In the genomic region with DNA sequence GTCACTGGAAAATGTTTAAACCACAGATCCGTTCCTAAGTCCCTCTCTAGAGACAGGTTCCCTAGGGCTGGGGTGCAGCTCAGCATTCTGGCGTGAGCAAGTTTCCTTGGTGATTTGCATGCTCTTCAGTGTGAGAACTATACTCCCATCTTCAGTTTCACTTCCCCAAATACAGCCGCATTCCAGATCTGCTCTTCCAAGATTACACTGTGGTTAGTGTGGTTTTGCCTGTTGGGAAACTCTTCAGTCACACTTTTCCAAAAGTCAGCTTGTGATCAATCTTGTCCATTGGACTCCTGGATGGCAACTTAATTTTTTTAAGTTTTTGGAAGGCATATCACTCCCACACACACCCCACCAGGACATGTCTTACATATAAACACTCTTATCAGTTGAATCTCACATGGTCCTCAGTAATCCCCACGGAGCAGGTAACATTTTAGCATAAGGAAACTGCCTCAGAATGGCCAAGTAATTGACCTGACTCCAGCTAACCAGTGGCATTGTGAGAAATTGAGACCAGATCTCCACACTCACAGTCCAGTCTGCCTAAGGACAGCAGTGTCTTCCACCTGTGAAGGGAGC, we compare ENCODE assay signal across 8 cellular contexts. TPM values are rescaled to one million over a fixed set of nuclear protein-coding genes. Genes with fewer than 3 reads are reported as not detected.
DNase-seq lines count a peak whose midpoint lies in the region; ATAC-seq, FAIRE-seq and TF ChIP-seq lines count a peak whose summit lies in the region.

No MANE protein-coding gene starts in this region.

- H3K27ac ChIP-seq in ACC112 (ENCODE audit: low read depth, low read length) = 0 out of 2 replicates have a peak overlapping the region, but pooled peaks have one; percentile 11

- H3K4me1 Mint-ChIP-seq in activated CD4-positive, alpha-beta T cell treated with anti-CD3 and anti-CD28 coated beads, Interleukin-2, amount 10 ng/mL, durations not matched to agents 7 days and 5 days = no peaks in the 10 kb centered on the region

- H3K27me3 ChIP-seq in ACC112 (ENCODE audit: insufficient read depth, low read length) (no peaks in the 10 kb centered on the region), bronchial epithelial cell (ENCODE audit: control insufficient read depth, insufficient read depth, low read length) (no peaks in the 10 kb centered on the region)

- H3K79me2 ChIP-seq in ACC112 (ENCODE audit: control insufficient read depth, insufficient read depth, low read length, unreplicated experiment) = no peaks in the 10 kb centered on the region

- CTCF ChIA-PET in activated CD4-positive, alpha-beta T cell treated with anti-CD3 and anti-CD28 coated beads, Interleukin-2, amount 10 ng/mL, durations not matched to agents 7 days and 5 days (lab: Charles Lee) = interaction anchor here (1.0 to 1.1 kb wide), 2 partner anchors 27 to 74 kb away, joined by 3 read pairs; no protein-coding TSS in a partner anchor

- H3K4me3 ChIP-seq in ACC112 (ENCODE audit: low read depth, low read length) (no peak overlapping the region), bronchial epithelial cell (ENCODE audit: low read depth, low read length) (no peak overlapping the region)

- no peaks in the 10 kb centered on the region for H3K27me3 Mint-ChIP-seq in activated CD4-positive, alpha-beta T cell treated with anti-CD3 and anti-CD28 coated beads, Interleukin-2, amount 10 ng/mL, durations not matched to agents 7 days and 5 days

- peak; percentile 86 for ATAC-seq in GM19043 (IDR thresholded peaks at IDR 0.05; ENCODE audit: low read depth, unreplicated experiment)
- ATAC-seq in HG03442 (IDR thresholded peaks at IDR 0.05; ENCODE audit: unreplicated experiment) = peak; percentile 65

- no peak overlapping the region for H3K27ac Mint-ChIP-seq in activated CD4-positive, alpha-beta T cell treated with anti-CD3 and anti-CD28 coated beads, Interleukin-2, amount 10 ng/mL, durations not matched to agents 7 days and 5 days

- DNase-seq in bronchial epithelial cell (ENCODE audit: low read depth) = peak; percentile 17
- no peak for DNase-seq in NCI-H2196 (lab: John Stamatoyannopoulos, UW; ENCODE audit: unreplicated experiment)
- DNase-seq in stimulated activated CD4-positive, alpha-beta T cell treated with anti-CD3 and anti-CD28 coated beads, Interleukin-15, amount 100 ng/mL, for 24 hours = no peak
- DNase-seq in activated CD4-positive, alpha-beta T cell treated with anti-CD3 and anti-CD28 coated beads, Interleukin-2, amount 10 ng/mL, durations not matched to agents 7 days and 5 days = no peak
- DNase-seq in NCI-H1105 (lab: John Stamatoyannopoulos, UW) = no peak

- no peak for FAIRE-seq in bronchial epithelial cell (lab: Jason Lieb, UNC)

- peaks cover 12% of the 10 kb centered on the region for H3K36me3 Mint-ChIP-seq in activated CD4-positive, alpha-beta T cell treated with anti-CD3 and anti-CD28 coated beads, Interleukin-2, amount 10 ng/mL, durations not matched to agents 7 days and 5 days (ENCODE audit: low read depth)

- H3K36me3 ChIP-seq in ACC112 (ENCODE audit: insufficient read depth, low read length) = no peaks in the 10 kb centered on the region
- peaks cover 9% of the 10 kb centered on the region for H3K36me3 ChIP-seq in bronchial epithelial cell (ENCODE audit: control insufficient read depth, insufficient read depth, low read length)

- H2AFZ ChIP-seq in ACC112 (ENCODE audit: low read length, unreplicated experiment) = no peak overlapping the region

- no peak overlapping the region for H3K4me3 Mint-ChIP-seq in activated CD4-positive, alpha-beta T cell treated with anti-CD3 and anti-CD28 coated beads, Interleukin-2, amount 10 ng/mL, durations not matched to agents 7 days and 5 days

- no peak for TF ChIP-seq CTCF in bronchial epithelial cell (IDR thresholded peaks at IDR 0.05; ENCODE audit: insufficient read depth, low read length, severe bottlenecking)

- POLR2A ChIA-PET in activated CD4-positive, alpha-beta T cell treated with anti-CD3 and anti-CD28 coated beads, Interleukin-2, amount 10 ng/mL, durations not matched to agents 7 days and 5 days (lab: Charles Lee) = interaction anchor here (0.6 kb wide), 2 partner anchors 13 to 15 kb away, joined by 3 to 4 read pairs; no protein-coding TSS in a partner anchor

- H3K9me3 Mint-ChIP-seq in activated CD4-positive, alpha-beta T cell treated with anti-CD3 and anti-CD28 coated beads, Interleukin-2, amount 10 ng/mL, durations not matched to agents 7 days and 5 days = no peaks in the 10 kb centered on the region

- peaks cover 7% of the 10 kb centered on the region for H3K4me1 ChIP-seq in ACC112 (ENCODE audit: control insufficient read depth, insufficient read depth, low read length, unreplicated experiment)

RNA-seq across cellular contexts. Expression of gene PTPN23, which starts 33.5 kb away (rescaled TPM):
- 12.6 and 12.7 TPM in 2 replicates for total RNA-seq in bronchial epithelial cell
- 10 to 100 TPM; 27.4 to 34.9 TPM for total RNA-seq in activated CD4-positive, alpha-beta T cell treated with anti-CD3 and anti-CD28 coated beads, Interleukin-2, amount 10 ng/mL, durations not matched to agents 7 days and 5 days
